ENCODE assay signal across 20 cellular contexts in the genomic region with DNA sequence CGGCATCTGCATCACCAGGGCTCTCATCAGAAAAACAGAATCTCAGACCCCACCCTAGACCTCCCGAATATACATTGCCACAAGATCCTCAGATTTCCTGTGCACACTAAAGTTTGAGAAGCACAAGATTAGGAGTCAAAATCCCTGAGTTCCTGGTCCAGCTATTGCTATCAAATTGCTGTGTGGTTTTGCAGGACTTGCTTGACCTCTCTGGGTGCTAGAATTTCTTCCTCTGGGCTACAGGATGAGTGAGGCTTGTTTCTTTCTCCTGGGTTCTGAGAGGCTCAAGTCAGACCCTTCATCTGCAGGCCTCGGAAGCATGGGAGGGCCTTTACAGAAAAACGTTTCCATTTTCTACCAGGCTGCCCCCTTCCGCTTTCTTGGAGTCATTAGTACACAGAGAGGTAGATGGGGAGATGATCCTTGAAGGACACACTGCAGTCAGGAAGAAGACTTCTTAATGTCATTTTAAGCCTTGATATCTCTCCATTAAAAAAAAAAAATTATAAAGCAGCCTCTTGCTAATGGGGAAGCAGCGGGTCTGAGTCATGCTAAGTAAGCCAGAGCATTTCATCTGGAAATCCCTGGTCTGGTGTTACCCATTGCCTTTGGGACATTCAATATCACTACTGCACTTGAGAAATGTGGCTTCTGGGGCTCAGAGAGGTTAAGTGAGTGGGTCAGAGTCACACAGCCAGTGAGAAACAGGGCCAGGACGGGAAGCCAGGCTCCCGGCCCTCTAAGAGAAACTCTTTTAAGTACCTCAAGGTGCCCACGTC.
DNase-seq lines count a peak whose midpoint lies in the region; ATAC-seq, FAIRE-seq and TF ChIP-seq lines count a peak whose summit lies in the region.
"Had no signal": no experiment of that assay in that cellular context is flagged by ENCODE, and none has a peak within 500 bp of the region (broad histone marks: within the 10 kb centered on the region; RNA-seq: fewer than 3 reads in every experiment).

No MANE protein-coding gene starts in this region.

- WGBS in SK-N-SH (ENCODE audit: low lambda C conversion rate), result 93% methylated on average over 8 of the region's 9 CpGs
- 2% methylated on average over 9 of the region's 9 CpGs for WGBS in K562 (ENCODE audit: insufficient coverage, low coverage, missing lambda C conversion rate)

- BruUV-seq in K562 (replicated peaks; lab: Mats Ljungman, UMichigan), result no TSS peak

- intact Hi-C loops in K562 (cut with micrococcal nuclease), result no loop called here
- intact Hi-C loops in tibial artery (cut with DNase I; ENCODE audit: low total_unique reads), result no loop called here

- in situ Hi-C loops in K562 (cut with MboI), result no loop called here

- H2AFZ ChIP-seq in SK-N-SH (ENCODE audit: low read depth) (no peak overlapping the region), K562 (ENCODE audit: low read depth, low read length) (no peak overlapping the region)

- CTCF ChIA-PET in SK-N-SH (lab: Yijun Ruan, JAX) (no interaction called here), K562 (lab: Yijun Ruan, JAX; ENCODE audit: low intra/inter-chr PET ratio) (no interaction called here)

- no peaks in the 10 kb centered on the region for H3F3A ChIP-seq in SK-N-SH (replicated peaks; ENCODE audit: insufficient read depth)

- no peak overlapping the region for H3K9ac ChIP-seq in SK-N-SH
- no peak overlapping the region for H3K9ac ChIP-seq in K562 (ENCODE audit: insufficient read depth in 1 of 2, low read depth in 2 of 2, low read length in 2 of 2)

- TF ChIP-seq CTCF in SK-N-SH (IDR thresholded peaks at IDR 0.05) (no peak), K562 (IDR thresholded peaks at IDR 0.05 in 2 of 3, conservative IDR thresholded peaks at IDR 0.05 in 1 of 3; ENCODE audit: insufficient read depth in 2 of 3, low read depth in 1 of 3, low read length in 3 of 3) (no peak), tibial artery (IDR thresholded peaks at IDR 0.05) (no peak)

- POLR2A ChIA-PET in SK-N-SH (lab: Yijun Ruan, JAX), result no interaction called here
- POLR2A ChIA-PET in K562 (lab: Yijun Ruan, JAX), result interaction anchor here (0.5 kb wide), 1 partner anchor 136 kb away, joined by 3 read pairs; no protein-coding TSS in a partner anchor

- H3K4me1 ChIP-seq in SK-N-SH (ENCODE audit: control insufficient read depth in 1 of 2, insufficient read depth in 2 of 2, low read depth in 1 of 2, low read length in 1 of 2), result peaks cover 0 to 4% of the 10 kb centered on the region in 2 experiments; a peak in 1 of 4 replicates
- H3K4me1 ChIP-seq in K562 (replicated peaks in 1 of 2; ENCODE audit: control insufficient read depth in 2 of 2, insufficient read depth in 2 of 2, low read length in 2 of 2), result no peaks in the 10 kb centered on the region
- peaks cover 0 to 63% (median 39%) of the 10 kb centered on the region in 4 donors for H3K4me1 ChIP-seq in tibial artery
- H3K4me1 ChIP-seq: body of pancreas, HAP-1 had no signal

- H3K36me3 ChIP-seq in SK-N-SH (replicated peaks in 1 of 2; ENCODE audit: control insufficient read depth in 1 of 2, insufficient read depth in 2 of 2, low read length in 1 of 2) (peaks cover 0 to 2% of the 10 kb centered on the region in 2 experiments), K562 (ENCODE audit: control insufficient read depth, insufficient read depth, low read length) (no peaks in the 10 kb centered on the region), tibial artery (no peaks in the 10 kb centered on the region)
- H3K36me3 ChIP-seq: HAP-1 had no signal

- no peak for TF ChIP-seq EP300 in SK-N-SH (IDR thresholded peaks at IDR 0.05; ENCODE audit: borderline replicate concordance in 1 of 2, low read depth in 1 of 2, low read length in 1 of 2)
- no peak for TF ChIP-seq EP300 in K562 (IDR thresholded peaks at IDR 0.05; ENCODE audit: low read length)

- H3K4me3 ChIP-seq in SK-N-SH (ENCODE audit: low read depth in 2 of 2, low read length in 1 of 2) (no peak overlapping the region), K562 (no peak overlapping the region), tibial artery (no peak overlapping the region)
- H3K4me3 ChIP-seq: body of pancreas, GM12878, HAP-1 had no signal

- H3K27ac ChIP-seq in SK-N-SH (ENCODE audit: low read depth in 2 of 2, low read length in 1 of 2), result no peak overlapping the region
- no peak overlapping the region for H3K27ac ChIP-seq in K562 (ENCODE audit: extremely low read depth, low read depth, low read length)
- H3K27ac ChIP-seq in tibial artery, result peak overlapping the region; percentile 50 to 63
- H3K27ac ChIP-seq: body of pancreas had no signal

- H3K9me1 ChIP-seq in K562 (ENCODE audit: control insufficient read depth, insufficient read depth, low read length), result no peaks in the 10 kb centered on the region

- no peaks in the 10 kb centered on the region for H3K27me3 ChIP-seq in SK-N-SH (ENCODE audit: insufficient read depth)
- H3K27me3 ChIP-seq in K562 (ENCODE audit: control insufficient read depth in 2 of 2, insufficient read depth in 2 of 2, low read length in 2 of 2), result no peaks in the 10 kb centered on the region
- H3K27me3 ChIP-seq in tibial artery, result no peaks in the 10 kb centered on the region
- H3K27me3 ChIP-seq: body of pancreas had no signal

- no peaks in the 10 kb centered on the region for H3K9me2 ChIP-seq in SK-N-SH

- ATAC-seq in SK-N-SH treated with all-trans-retinoic acid at 6 μM for 48 hours, result peak; percentile 32; the same call in 2 of the 3 replicates
- no peak for ATAC-seq in K562
- ATAC-seq: body of pancreas; CD8-positive, alpha-beta T cell; GM12878; left ventricle myocardium superior had no signal

- TF ChIP-seq RAD21 in SK-N-SH (IDR thresholded peaks at IDR 0.05; ENCODE audit: low read length), result no peak
- no peak for TF ChIP-seq RAD21 in K562 (CRISPR knock-in tag; conservative IDR thresholded peaks at IDR 0.05 in 1 of 2, IDR thresholded peaks at IDR 0.05 in 1 of 2)

- FAIRE-seq in K562 (lab: Jason Lieb, UNC), result peak; percentile 48
- FAIRE-seq: GM12878 had no signal

- no peak for DNase-seq in SK-N-SH
- no peak for DNase-seq in K562 (ENCODE audit: extremely low read depth in 1 of 4, low spot score in 3 of 4)
- peak; percentile 6 for DNase-seq in glomerular visceral epithelial cell (ENCODE audit: extremely low spot score)
- DNase-seq in tibial artery, result no peak
- no peak for DNase-seq in SHP77 (lab: John Stamatoyannopoulos, UW)
- no peak for DNase-seq in epidermal melanocyte (ENCODE audit: insufficient read length, low spot score)
- no peak for DNase-seq in kidney glomerular epithelial cell (lab: John Stamatoyannopoulos, UW)
- DNase-seq: 8988T; activated gamma-delta T cell; body of pancreas; CD8-positive, alpha-beta T cell; left ventricle myocardium superior; MM.1S; NCI-H1694 treated with DMSO at 0.1 percent for 48 hours; NCI-H510A; SIG-M5; stimulated activated naive CD4-positive, alpha-beta T cell had no signal

- H4K20me1 ChIP-seq in SK-N-SH (ENCODE audit: insufficient read depth) (no peaks in the 10 kb centered on the region), K562 (replicated peaks; ENCODE audit: control insufficient read depth, insufficient read depth, low read length) (0 out of 2 replicates have a peak, but pooled peaks cover 2% of the 10 kb centered on the region)

- no peak for TF ChIP-seq POLR2A in K562 (conservative IDR thresholded peaks at IDR 0.05)

- H3K4me2 ChIP-seq in SK-N-SH, result no peak overlapping the region
- no peak overlapping the region for H3K4me2 ChIP-seq in K562 (ENCODE audit: insufficient read depth, low read length)

- H3K9me3 ChIP-seq in SK-N-SH, result no peaks in the 10 kb centered on the region
- no peaks in the 10 kb centered on the region for H3K9me3 ChIP-seq in K562 (replicated peaks; ENCODE audit: control insufficient read depth, insufficient read depth, low read depth, low read length)
- H3K9me3 ChIP-seq in tibial artery, result no peaks in the 10 kb centered on the region
- H3K9me3 ChIP-seq: body of pancreas, HAP-1 had no signal

- H3K79me2 ChIP-seq in SK-N-SH (ENCODE audit: insufficient read depth) (no peaks in the 10 kb centered on the region), K562 (ENCODE audit: control insufficient read depth, insufficient read depth, low read length) (no peaks in the 10 kb centered on the region)

TF ChIP-seq in SK-N-SH treated with all-trans-retinoic acid at 6 μM for 48 hours, 23 proteins besides CTCF, POLR2A, EP300 and RAD21:
- TF ChIP-seq ZFP30 (CRISPR knock-in tag; IDR thresholded peaks at IDR 0.05) (no peak), ISL1 (CRISPR knock-in tag; IDR thresholded peaks at IDR 0.05) (0 out of 2 replicates have a peak, but pooled peaks have one; percentile 24)

TF ChIP-seq in SK-N-SH, 30 proteins besides CTCF, POLR2A, EP300 and RAD21 (continues in another document):
- TF ChIP-seq RFX5 (IDR thresholded peaks at IDR 0.05; ENCODE audit: low read length), result no peak
- TF ChIP-seq JUND (IDR thresholded peaks at IDR 0.05), result no peak
- TF ChIP-seq FOSL2 (IDR thresholded peaks at IDR 0.05; ENCODE audit: borderline replicate concordance, low read depth), result no peak
- no peak for TF ChIP-seq RCOR1 (IDR thresholded peaks at IDR 0.05; ENCODE audit: low read length)

TF ChIP-seq in K562, 482 proteins besides CTCF, POLR2A, EP300 and RAD21:
- peak; percentile 90 for TF ChIP-seq RBM25 (IDR thresholded peaks at IDR 0.05; ENCODE audit: low read depth, low read length, severe bottlenecking)
- TF ChIP-seq ZFP36 (IDR thresholded peaks at IDR 0.05; ENCODE audit: low read depth, low read length, partially characterized antibody), result peak; percentile 74
- no peak for TF ChIP-seq HIVEP1 (CRISPR knock-in tag; IDR thresholded peaks at IDR 0.05)
- peak; percentile 75 for TF ChIP-seq BRD9 (IDR thresholded peaks at IDR 0.05; ENCODE audit: low read depth, partially characterized antibody)
- TF ChIP-seq FOSL1 (tag; conservative IDR thresholded peaks at IDR 0.05), result no peak
- no peak for TF ChIP-seq SAP30 (IDR thresholded peaks at IDR 0.05; ENCODE audit: borderline replicate concordance, insufficient read depth, low read depth, low read length, poor library complexity, severe bottlenecking)

Comparison
In these comparisons a context has a peak if more than half of its experiments do, and no peak if none do; other contexts are left out.
1. H3K27ac ChIP-seq: peak in tibial artery (2 of 2); none in SK-N-SH (0 of 2) and K562 (single experiment).